In genomic region chr2:12456293-12457151, GRCh38 we compare ENCODE assay signal across 8 cellular contexts.
DNase-seq lines count a peak whose midpoint lies in the region; FAIRE-seq and TF ChIP-seq lines count a peak whose summit lies in the region.

No MANE protein-coding gene starts in this region.

- peak overlapping the region; percentile 31 for H3K4me3 ChIP-seq in coronary artery
- H3K4me3 ChIP-seq in mesenchymal stem cell (ENCODE audit: insufficient read depth in 1 of 2, low read depth in 1 of 2, low read length in 2 of 2) = peak overlapping the region in 1 of 2 experiments; percentile 25

- peak overlapping the region in 1 of 2 experiments; percentile 67 for H3K18ac ChIP-seq in mesenchymal stem cell (ENCODE audit: low read depth in 1 of 2, low read length in 2 of 2)

- peak; percentile 99 for DNase-seq in GM04504 (ENCODE audit: low read depth)
- DNase-seq in H54 (ENCODE audit: insufficient read length, low spot score) = peak; percentile 44
- peak; percentile 64 for DNase-seq in LoVo (ENCODE audit: low spot score)
- peak; percentile 54 for DNase-seq in activated CD4-positive, CD25-positive, alpha-beta regulatory T cell treated with anti-CD3 and anti-CD28 coated beads, Interleukin-2, amount 50 U/mL, for 72 hours
- DNase-seq in coronary artery (ENCODE audit: low spot score) = peak; percentile 93
- peak; percentile 98 for DNase-seq in mesenchymal stem cell
- DNase-seq in stimulated activated CD8-positive, alpha-beta memory T cell treated with anti-CD3 and anti-CD28 coated beads, Interleukin-4, amount 100 ng/mL, for 1 hour (ENCODE audit: low read depth in 2 of 2, low spot score in 1 of 2) = peak; percentile 4 to 28
- no peak for DNase-seq in mesenteric fat pad (ENCODE audit: low spot score)

- peak overlapping the region; percentile 45 for H3K9ac ChIP-seq in mesenchymal stem cell (ENCODE audit: low read length)

- H2BK120ac ChIP-seq in mesenchymal stem cell (ENCODE audit: low read depth, low read length) = peak overlapping the region; percentile 69

- H3K36me3 ChIP-seq in mesenchymal stem cell (ENCODE audit: control insufficient read depth in 1 of 2, insufficient read depth in 2 of 2, low read depth in 1 of 2, low read length in 2 of 2) = no peaks in the 10 kb centered on the region

- peak overlapping the region; percentile 47 for H3K4me2 ChIP-seq in mesenchymal stem cell (ENCODE audit: low read length, poor library complexity, severe bottlenecking)

- H2AFZ ChIP-seq in mesenchymal stem cell (ENCODE audit: low read depth, low read length) = no peak overlapping the region

- H3K14ac ChIP-seq in mesenchymal stem cell (ENCODE audit: low read length in 2 of 2) = no peak overlapping the region

- WGBS in mesenchymal stem cell = 37% methylated on average over 5 of the region's 7 CpGs

- H4K91ac ChIP-seq in mesenchymal stem cell (ENCODE audit: low read length) = no peak overlapping the region

- H3K4ac ChIP-seq in mesenchymal stem cell (ENCODE audit: low read depth in 1 of 2, low read length in 2 of 2) = peak overlapping the region; percentile 47 to 87

- no peaks in the 10 kb centered on the region for H3K9me3 ChIP-seq in mesenchymal stem cell (ENCODE audit: control insufficient read depth, low read length)

- no peaks in the 10 kb centered on the region for H3K27me3 ChIP-seq in mesenchymal stem cell (ENCODE audit: control insufficient read depth in 1 of 2, insufficient read depth in 1 of 2, low read length in 2 of 2)

- TF ChIP-seq POLR2A in H54 (IDR thresholded peaks at IDR 0.05; ENCODE audit: low read depth, low read length) = no peak

- H2BK12ac ChIP-seq in mesenchymal stem cell (ENCODE audit: low read length in 2 of 2) = peak overlapping the region; percentile 38 to 95

- no peak overlapping the region for H2AK5ac ChIP-seq in mesenchymal stem cell (ENCODE audit: low read length, severe bottlenecking)

- no peak overlapping the region for H3K23ac ChIP-seq in mesenchymal stem cell (ENCODE audit: low read length in 2 of 2)

- peaks cover 2% of the 10 kb centered on the region for H3K4me1 ChIP-seq in mesenchymal stem cell (ENCODE audit: control insufficient read depth, insufficient read depth, low read depth, low read length)

- peak; percentile 89 for FAIRE-seq in H54 (lab: Jason Lieb, UNC)

- no peak overlapping the region for H2BK5ac ChIP-seq in mesenchymal stem cell (ENCODE audit: low read depth, low read length, poor library complexity, severe bottlenecking)

- no peak overlapping the region for H4K8ac ChIP-seq in mesenchymal stem cell (ENCODE audit: low read length)

- H3K79me1 ChIP-seq in mesenchymal stem cell (replicated peaks; ENCODE audit: low read length, poor library complexity, severe bottlenecking) = no peaks in the 10 kb centered on the region

- TF ChIP-seq CTCF in coronary artery (IDR thresholded peaks at IDR 0.05) = no peak

- no peak overlapping the region for H2BK15ac ChIP-seq in mesenchymal stem cell (ENCODE audit: low read depth, poor library complexity, severe bottlenecking)

- H3K27ac ChIP-seq in coronary artery (peak overlapping the region; percentile 73 to 86), mesenchymal stem cell (ENCODE audit: low read length, poor library complexity, severe bottlenecking) (no peak overlapping the region)
